1 cellular context compared by ENCODE assay signal in the genomic region with DNA sequence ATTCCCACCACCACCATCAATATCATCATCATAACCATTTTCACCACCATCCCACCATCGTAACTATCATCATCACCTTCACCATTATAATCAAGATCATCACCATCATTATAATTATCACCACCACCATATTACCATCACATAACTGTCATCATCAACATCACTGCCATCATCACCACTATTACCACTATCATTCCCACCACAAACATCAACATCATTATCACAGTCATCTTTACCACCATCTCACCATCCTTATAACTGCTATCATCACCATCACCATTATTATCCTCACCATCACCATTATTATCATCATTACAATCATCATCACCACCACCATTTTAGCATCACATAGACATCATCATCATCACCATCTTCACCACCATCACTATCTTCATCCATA.
A peak's percentile ranks its signal among the peaks of the same experiment; 100 is the strongest.
TF ChIP-seq lines count a peak whose summit lies in the region.

No MANE protein-coding gene starts in this region.

TF ChIP-seq in HEK293, 187 proteins besides CTCF, POLR2A, EP300 and RAD21 (continued from another document):
- TF ChIP-seq ZNF513 (tag by site-specific recombination; IDR thresholded peaks at IDR 0.05): peak; percentile 10; the same call in 1 of the 2 replicates
- no peak for TF ChIP-seq BCL11A (tag by site-specific recombination; IDR thresholded peaks at IDR 0.05; ENCODE audit: low read depth)
- TF ChIP-seq ZNF777 (tag by site-specific recombination; IDR thresholded peaks at IDR 0.05; ENCODE audit: borderline replicate concordance): 0 out of 2 replicates have a peak, but pooled peaks have one; percentile 16
